8 cellular contexts compared by ENCODE assay signal in genomic region chr14:87615822-87616679, GRCh38.
DNase-seq lines count a peak whose midpoint lies in the region; ATAC-seq and TF ChIP-seq lines count a peak whose summit lies in the region.

No MANE protein-coding gene starts in this region.

- no peaks in the 10 kb centered on the region for H3K36me3 Mint-ChIP-seq in activated CD4-positive, alpha-beta T cell treated with anti-CD3 and anti-CD28 coated beads for 36 hours (ENCODE audit: low read depth)
- no peaks in the 10 kb centered on the region for H3K36me3 Mint-ChIP-seq in type B pancreatic cell

- H3K27ac Mint-ChIP-seq in activated CD4-positive, alpha-beta T cell treated with anti-CD3 and anti-CD28 coated beads for 36 hours = no peak overlapping the region
- H3K27ac Mint-ChIP-seq in type B pancreatic cell = no peak overlapping the region

- H3K9me3 Mint-ChIP-seq in activated CD4-positive, alpha-beta T cell treated with anti-CD3 and anti-CD28 coated beads for 36 hours (ENCODE audit: low read depth) = peaks cover 9% of the 10 kb centered on the region
- peaks cover 8% of the 10 kb centered on the region for H3K9me3 Mint-ChIP-seq in type B pancreatic cell

- intact Hi-C loops in activated CD4-positive, alpha-beta T cell treated with anti-CD3 and anti-CD28 coated beads for 36 hours (cut with DNase I, micrococcal nuclease) = loop anchor here in 1 of 2 experiments (10.0 kb wide), 1 partner anchor 279 kb away; no protein-coding TSS in a partner anchor

- peaks cover 12% of the 10 kb centered on the region for H3K27me3 Mint-ChIP-seq in activated CD4-positive, alpha-beta T cell treated with anti-CD3 and anti-CD28 coated beads for 36 hours
- no peaks in the 10 kb centered on the region for H3K27me3 Mint-ChIP-seq in type B pancreatic cell

- peak; percentile 63 for DNase-seq in activated CD4-positive, alpha-beta T cell treated with anti-CD3 and anti-CD28 coated beads for 36 hours
- DNase-seq in activated CD4-positive, alpha-beta T cell treated with anti-CD3 and anti-CD28 coated beads, Interleukin-2, amount 50 U/mL, for 4 hours = no peak
- DNase-seq in LHCN-M2 (ENCODE audit: low read depth) = peak; percentile 4
- DNase-seq in SJCRH30 = peak; percentile 46 to 82
- DNase-seq in coronary artery (ENCODE audit: low spot score) = no peak
- peak; percentile 72 for DNase-seq in medulla oblongata (ENCODE audit: extremely low spot score)
- peak; percentile 69 for DNase-seq in type B pancreatic cell (ENCODE audit: extremely low spot score, unreplicated experiment)

- no peaks in the 10 kb centered on the region for H3K9me3 ChIP-seq in SJCRH30 (replicated peaks)

- no peak overlapping the region for H3K4me3 Mint-ChIP-seq in activated CD4-positive, alpha-beta T cell treated with anti-CD3 and anti-CD28 coated beads for 36 hours
- no peak overlapping the region for H3K4me3 Mint-ChIP-seq in type B pancreatic cell

- peak; percentile 49 for ATAC-seq in activated CD4-positive, alpha-beta T cell treated with anti-CD3 and anti-CD28 coated beads for 36 hours
- peak; percentile 90 for ATAC-seq in GM21717 (IDR thresholded peaks at IDR 0.05; ENCODE audit: unreplicated experiment)

- TF ChIP-seq CTCF in coronary artery (IDR thresholded peaks at IDR 0.05) (peak; percentile 38), type B pancreatic cell (conservative IDR thresholded peaks at IDR 0.05) (peak; percentile 92)

- POLR2A ChIA-PET in activated CD4-positive, alpha-beta T cell treated with anti-CD3 and anti-CD28 coated beads for 36 hours (lab: Charles Lee) = no interaction called here

- no peaks in the 10 kb centered on the region for H3K4me1 ChIP-seq in SJCRH30

- H3K4me1 Mint-ChIP-seq in activated CD4-positive, alpha-beta T cell treated with anti-CD3 and anti-CD28 coated beads for 36 hours = no peaks in the 10 kb centered on the region
- no peaks in the 10 kb centered on the region for H3K4me1 Mint-ChIP-seq in type B pancreatic cell (ENCODE audit: unreplicated experiment)

- CTCF ChIA-PET in activated CD4-positive, alpha-beta T cell treated with anti-CD3 and anti-CD28 coated beads for 36 hours (lab: Charles Lee) = interaction anchor here (0.6 to 1.8 kb wide), 4 partner anchors 12 to 677 kb away, joined by 3 to 5 read pairs (median 4); no protein-coding TSS in a partner anchor

- H3K36me3 ChIP-seq in SJCRH30 = no peaks in the 10 kb centered on the region

- H3K4me3 ChIP-seq in SJCRH30 (no peak overlapping the region), coronary artery (no peak overlapping the region)

- H3K27ac ChIP-seq in SJCRH30 (no peak overlapping the region), coronary artery (no peak overlapping the region)

- no peaks in the 10 kb centered on the region for H3K27me3 ChIP-seq in SJCRH30

Comparison
In these comparisons a context has a peak if more than half of its experiments do, and no peak if none do; other contexts are left out.
1. DNase-seq: peak in activated CD4-positive, alpha-beta T cell treated with anti-CD3 and anti-CD28 coated beads for 36 hours (single experiment), LHCN-M2 (single experiment), SJCRH30 (2 of 2), medulla oblongata (single experiment) and type B pancreatic cell (single experiment); none in activated CD4-positive, alpha-beta T cell treated with anti-CD3 and anti-CD28 coated beads, Interleukin-2, amount 50 U/mL, for 4 hours (0 of 2) and coronary artery (single experiment).